ENCODE assay signal across 35 cellular contexts in genomic region chr21:46366966-46367365, GRCh38.
"Had no signal": no experiment of that assay in that cellular context is flagged by ENCODE, and none has a peak within 500 bp of the region (broad histone marks: within the 10 kb centered on the region; RNA-seq: fewer than 3 reads in every experiment).

No MANE protein-coding gene starts in this region.

- H3K4me3 Mint-ChIP-seq: activated B cell treated with CpG ODN at 0.5 μM for 24 hours; activated CD4-positive, alpha-beta memory T cell treated with anti-CD3 and anti-CD28 coated beads for 36 hours; activated CD4-positive, alpha-beta T cell treated with anti-CD3 and anti-CD28 coated beads, Interleukin-2, amount 10 ng/mL, durations not matched to agents 24 days and 14 days; activated CD8-positive, alpha-beta T cell treated with anti-CD3 and anti-CD28 coated beads for 36 hours; activated naive CD4-positive, alpha-beta T cell treated with anti-CD3 and anti-CD28 coated beads for 36 hours; activated T-cell treated with anti-CD3 and anti-CD28 coated beads, Interleukin-2, amount 50 U/mL, for 4 hours; activated T-cell treated with anti-CD3 and anti-CD28 coated beads, Interleukin-2, amount 50 U/mL, for 72 hours; activated T-helper 1 cell treated with anti-CD3 and anti-CD28 coated beads, Interleukin-12 subunit alpha, Interleukin-12 subunit beta, Interleukin-2, Interleukin-4 antibody, amounts not matched to agents 30 ng/mL and 10 ng/mL and 1 ng/mL, durations not matched to agents 14 hours and 24 hours and 36 hours; activated T-helper 17 cell treated with anti-CD3 and anti-CD28 coated beads, Interleukin-2, amount 50 U/mL, for 72 hours; brain; central memory CD8-positive, alpha-beta T cell; T-helper 1 cell treated with Interleukin-12 subunit alpha and Interleukin-12 subunit beta and Interleukin-4 antibody, amounts not matched to agents 30 μg/mL and 1 μg/mL, for 36 hours; T-helper 2 cell treated with Interferon-gamma antibody and Interleukin-4, amounts not matched to agents 5 μg/mL and 100 μg/mL, for 36 hours had no signal

- H3K9me3 Mint-ChIP-seq: activated B cell treated with CpG ODN at 0.5 μM for 24 hours; activated CD4-positive, alpha-beta memory T cell treated with anti-CD3 and anti-CD28 coated beads for 36 hours; activated CD4-positive, alpha-beta T cell treated with anti-CD3 and anti-CD28 coated beads, Interleukin-2, amount 10 ng/mL, durations not matched to agents 24 days and 14 days; activated CD8-positive, alpha-beta T cell treated with anti-CD3 and anti-CD28 coated beads for 36 hours; activated naive CD4-positive, alpha-beta T cell treated with anti-CD3 and anti-CD28 coated beads for 36 hours; activated naive CD4-positive, alpha-beta T cell treated with anti-CD3 and anti-CD28 coated beads, Interleukin-2, amount 50 U/mL, for 72 hours; activated T-cell treated with anti-CD3 and anti-CD28 coated beads, Interleukin-2, amount 50 U/mL, for 4 hours; activated T-cell treated with anti-CD3 and anti-CD28 coated beads, Interleukin-2, amount 50 U/mL, for 72 hours; activated T-helper 1 cell treated with anti-CD3 and anti-CD28 coated beads, Interleukin-12 subunit alpha, Interleukin-12 subunit beta, Interleukin-2, Interleukin-4 antibody, amounts not matched to agents 30 ng/mL and 10 ng/mL and 1 ng/mL, durations not matched to agents 14 hours and 24 hours and 36 hours; activated T-helper 17 cell treated with anti-CD3 and anti-CD28 coated beads, Interleukin-2, amount 50 U/mL, for 72 hours; brain; central memory CD8-positive, alpha-beta T cell; T-helper 1 cell treated with Interleukin-12 subunit alpha and Interleukin-12 subunit beta and Interleukin-4 antibody, amounts not matched to agents 30 μg/mL and 1 μg/mL, for 36 hours; T-helper 2 cell treated with Interferon-gamma antibody and Interleukin-4, amounts not matched to agents 5 μg/mL and 100 μg/mL, for 36 hours had no signal

- DNase-seq: activated B cell treated with CpG ODN at 0.5 μM for 24 hours; activated CD4-positive, alpha-beta memory T cell treated with anti-CD3 and anti-CD28 coated beads for 36 hours; activated CD4-positive, alpha-beta T cell treated with anti-CD3 and anti-CD28 coated beads for 4 hours; activated CD4-positive, alpha-beta T cell treated with anti-CD3 and anti-CD28 coated beads, Interleukin-2, amount 10 ng/mL, durations not matched to agents 24 days and 14 days; activated CD4-positive, alpha-beta T cell treated with anti-CD3 and anti-CD28 coated beads, Interleukin-2, amount 50 U/mL, for 1 hour; activated CD4-positive, alpha-beta T cell treated with anti-CD3 and anti-CD28 coated beads, Interleukin-2, amount 50 U/mL, for 4 hours; activated CD4-positive, CD25-positive, alpha-beta regulatory T cell treated with anti-CD3 and anti-CD28 coated beads, Interleukin-2, amount 50 U/mL, for 72 hours; activated CD8-positive, alpha-beta memory T cell treated with anti-CD3 and anti-CD28 coated beads, Interleukin-2, amount 50 U/mL, for 4 hours; activated CD8-positive, alpha-beta T cell treated with anti-CD3 and anti-CD28 coated beads for 36 hours; activated effector memory CD4-positive, alpha-beta T cell treated with anti-CD3 and anti-CD28 coated beads, Interleukin-2, amount 50 U/mL, for 16 hours; activated gamma-delta T cell treated with Interleukin-2 at 50 U/mL for 16 hours; activated naive CD4-positive, alpha-beta T cell; activated naive CD4-positive, alpha-beta T cell treated with anti-CD3 and anti-CD28 coated beads for 36 hours; activated naive CD4-positive, alpha-beta T cell treated with anti-CD3 and anti-CD28 coated beads, Interleukin-2, amount 50 U/mL, for 16 hours; activated T-cell treated with anti-CD3 and anti-CD28 coated beads for 4 hours; activated T-cell treated with anti-CD3 and anti-CD28 coated beads, Interleukin-2, amount 50 U/mL, for 1 hour; activated T-cell treated with anti-CD3 and anti-CD28 coated beads, Interleukin-2, amount 50 U/mL, for 4 hours; activated T-cell treated with anti-CD3 and anti-CD28 coated beads, Interleukin-2, amount 50 U/mL, for 72 hours; adrenal gland; amniotic stem cell; aorta; caudate nucleus; cerebellar nuclear complex; T-helper 1 cell; T-helper 2 cell; T-helper 9 cell had no signal

- ATAC-seq: activated CD8-positive, alpha-beta T cell treated with anti-CD3 and anti-CD28 coated beads for 36 hours; activated naive CD4-positive, alpha-beta T cell treated with anti-CD3 and anti-CD28 coated beads, Interleukin-2, amount 50 U/mL, for 72 hours; activated T-cell treated with anti-CD3 and anti-CD28 coated beads, Interleukin-2, amount 50 U/mL, for 4 hours; activated T-cell treated with anti-CD3 and anti-CD28 coated beads, Interleukin-2, amount 50 U/mL, for 72 hours; activated T-helper 17 cell treated with anti-CD3 and anti-CD28 coated beads, Interleukin-2, amount 50 U/mL, for 72 hours had no signal

- H3K27ac Mint-ChIP-seq: activated B cell treated with CpG ODN at 0.5 μM for 24 hours; activated CD4-positive, alpha-beta memory T cell treated with anti-CD3 and anti-CD28 coated beads for 36 hours; activated CD4-positive, alpha-beta T cell treated with anti-CD3 and anti-CD28 coated beads, Interleukin-2, amount 10 ng/mL, durations not matched to agents 24 days and 14 days; activated CD8-positive, alpha-beta T cell treated with anti-CD3 and anti-CD28 coated beads for 36 hours; activated naive CD4-positive, alpha-beta T cell treated with anti-CD3 and anti-CD28 coated beads for 36 hours; activated T-cell treated with anti-CD3 and anti-CD28 coated beads, Interleukin-2, amount 50 U/mL, for 72 hours; activated T-helper 1 cell treated with anti-CD3 and anti-CD28 coated beads, Interleukin-12 subunit alpha, Interleukin-12 subunit beta, Interleukin-2, Interleukin-4 antibody, amounts not matched to agents 30 ng/mL and 10 ng/mL and 1 ng/mL, durations not matched to agents 14 hours and 24 hours and 36 hours; activated T-helper 17 cell treated with anti-CD3 and anti-CD28 coated beads, Interleukin-2, amount 50 U/mL, for 72 hours; brain; T-helper 1 cell treated with Interleukin-12 subunit alpha and Interleukin-12 subunit beta and Interleukin-4 antibody, amounts not matched to agents 30 μg/mL and 1 μg/mL, for 36 hours; T-helper 2 cell treated with Interferon-gamma antibody and Interleukin-4, amounts not matched to agents 5 μg/mL and 100 μg/mL, for 36 hours had no signal

- H3K4me3 ChIP-seq: adrenal gland, cardiac muscle cell had no signal

- H3K27ac ChIP-seq: adrenal gland, cardiac muscle cell, VCaP had no signal

- H3K27me3 ChIP-seq: adrenal gland, cardiac muscle cell had no signal

- H3K9me3 ChIP-seq: adrenal gland had no signal

- H3K27me3 Mint-ChIP-seq: activated B cell treated with CpG ODN at 0.5 μM for 24 hours; activated CD4-positive, alpha-beta memory T cell treated with anti-CD3 and anti-CD28 coated beads for 36 hours; activated CD4-positive, alpha-beta T cell treated with anti-CD3 and anti-CD28 coated beads, Interleukin-2, amount 10 ng/mL, durations not matched to agents 24 days and 14 days; activated CD8-positive, alpha-beta T cell treated with anti-CD3 and anti-CD28 coated beads for 36 hours; activated T-helper 17 cell treated with anti-CD3 and anti-CD28 coated beads, Interleukin-2, amount 50 U/mL, for 72 hours; brain; central memory CD8-positive, alpha-beta T cell had no signal
